Comparison of ENCODE assay signal across 10 cellular contexts in genomic region chr6:170024940-170025339, GRCh38.
A peak's percentile ranks its signal among the peaks of the same experiment; 100 is the strongest.
DNase-seq lines count a peak whose midpoint lies in the region; ATAC-seq and TF ChIP-seq lines count a peak whose summit lies in the region.
"Had no signal": no experiment of that assay in that cellular context is flagged by ENCODE, and none has a peak within 500 bp of the region (broad histone marks: within the 10 kb centered on the region; RNA-seq: fewer than 3 reads in every experiment).

No MANE protein-coding gene starts in this region.

- no peak overlapping the region for H4K8ac ChIP-seq in mesenchymal stem cell (ENCODE audit: low read length)

- no peak for TF ChIP-seq CTCF in cardiac fibroblast (IDR thresholded peaks at IDR 0.05; ENCODE audit: low read depth, low read length)

- DNase-seq in AG08396 (ENCODE audit: low spot score), result peak; percentile 86
- peak; percentile 90 for DNase-seq in NCI-H2029 (lab: John Stamatoyannopoulos, UW)
- DNase-seq in cardiac fibroblast (ENCODE audit: low read depth in 2 of 2), result peak; percentile 7 to 68
- peak; percentile 23 for DNase-seq in mesenchymal stem cell
- DNase-seq in DMS53 (lab: John Stamatoyannopoulos, UW), result no peak
- no peak for DNase-seq in CD1c-positive myeloid dendritic cell (ENCODE audit: extremely low spot score)
- DNase-seq in stimulated activated CD4-positive, alpha-beta T cell treated with anti-CD3 and anti-CD28 coated beads, Interleukin-2, amount 100 ng/mL, for 24 hours, result no peak
- DNase-seq: activated CD4-positive, alpha-beta T cell treated with anti-CD3 and anti-CD28 coated beads for 48 hours; SJCRH30 had no signal

- no peak overlapping the region for H3K4ac ChIP-seq in mesenchymal stem cell (ENCODE audit: low read depth in 1 of 2, low read length in 2 of 2)

- H2AFZ ChIP-seq in mesenchymal stem cell (ENCODE audit: low read depth, low read length), result no peak overlapping the region

- WGBS in mesenchymal stem cell, result 73% methylated on average over 7 of the region's 7 CpGs

- no peak overlapping the region for H3K9ac ChIP-seq in mesenchymal stem cell (ENCODE audit: low read length)

- H2AK5ac ChIP-seq in mesenchymal stem cell (ENCODE audit: low read length, severe bottlenecking), result no peak overlapping the region

- H2BK120ac ChIP-seq in mesenchymal stem cell (ENCODE audit: low read depth, low read length), result no peak overlapping the region

- ATAC-seq in GM18868 (IDR thresholded peaks at IDR 0.05; ENCODE audit: unreplicated experiment), result no peak

- no peak overlapping the region for H3K14ac ChIP-seq in mesenchymal stem cell (ENCODE audit: low read length in 2 of 2)

- peaks cover 0 to 21% of the 10 kb centered on the region in 2 experiments for H3K27me3 ChIP-seq in mesenchymal stem cell (ENCODE audit: control insufficient read depth in 1 of 2, insufficient read depth in 1 of 2, low read length in 2 of 2)
- H3K27me3 ChIP-seq: SJCRH30 had no signal

- H2BK5ac ChIP-seq in mesenchymal stem cell (ENCODE audit: low read depth, low read length, poor library complexity, severe bottlenecking), result no peak overlapping the region

- no peak overlapping the region for H3K18ac ChIP-seq in mesenchymal stem cell (ENCODE audit: low read depth in 1 of 2, low read length in 2 of 2)

- no peaks in the 10 kb centered on the region for H3K4me1 ChIP-seq in mesenchymal stem cell (ENCODE audit: control insufficient read depth, insufficient read depth, low read depth, low read length)
- H3K4me1 ChIP-seq: SJCRH30 had no signal

- no peaks in the 10 kb centered on the region for H3K9me3 ChIP-seq in mesenchymal stem cell (ENCODE audit: control insufficient read depth, low read length)
- H3K9me3 ChIP-seq: SJCRH30 had no signal

- no peak overlapping the region for H2BK15ac ChIP-seq in mesenchymal stem cell (ENCODE audit: low read depth, poor library complexity, severe bottlenecking)

- no peak overlapping the region for H3K4me3 ChIP-seq in cardiac fibroblast (replicated peaks in 1 of 2; ENCODE audit: low read depth in 2 of 2, low read length in 2 of 2)
- no peak overlapping the region for H3K4me3 ChIP-seq in mesenchymal stem cell (ENCODE audit: insufficient read depth in 1 of 2, low read depth in 1 of 2, low read length in 2 of 2)
- H3K4me3 ChIP-seq: SJCRH30 had no signal

- H3K23ac ChIP-seq in mesenchymal stem cell (ENCODE audit: low read length in 2 of 2), result no peak overlapping the region

- no peak overlapping the region for H4K91ac ChIP-seq in mesenchymal stem cell (ENCODE audit: low read length)

- H2BK12ac ChIP-seq in mesenchymal stem cell (ENCODE audit: low read length in 2 of 2), result no peak overlapping the region

- H3K27ac ChIP-seq in mesenchymal stem cell (ENCODE audit: low read length, poor library complexity, severe bottlenecking), result no peak overlapping the region
- H3K27ac ChIP-seq: SJCRH30 had no signal

- H3K36me3 ChIP-seq in mesenchymal stem cell (ENCODE audit: control insufficient read depth in 1 of 2, insufficient read depth in 2 of 2, low read depth in 1 of 2, low read length in 2 of 2), result no peaks in the 10 kb centered on the region
- H3K36me3 ChIP-seq: SJCRH30 had no signal

- no peaks in the 10 kb centered on the region for H3K79me1 ChIP-seq in mesenchymal stem cell (replicated peaks; ENCODE audit: low read length, poor library complexity, severe bottlenecking)

- no peak overlapping the region for H3K4me2 ChIP-seq in mesenchymal stem cell (ENCODE audit: low read length, poor library complexity, severe bottlenecking)

Comparison
In these comparisons a context has a peak if more than half of its experiments do, and no peak if none do; other contexts are left out.
1. DNase-seq: peak in AG08396 (single experiment), NCI-H2029 (single experiment), cardiac fibroblast (2 of 2) and mesenchymal stem cell (single experiment); none in DMS53 (single experiment), CD1c-positive myeloid dendritic cell (single experiment) and stimulated activated CD4-positive, alpha-beta T cell treated with anti-CD3 and anti-CD28 coated beads, Interleukin-2, amount 100 ng/mL, for 24 hours (0 of 2).